Comparison of ENCODE assay signal across 2 cellular contexts in genomic region chr10:88108115-88108610, GRCh38.
TF ChIP-seq lines count a peak whose summit lies in the region.

No MANE protein-coding gene starts in this region.

TF ChIP-seq in IMR-90, 13 proteins besides CTCF, POLR2A, EP300 and RAD21:
- TF ChIP-seq RFX5 (IDR thresholded peaks at IDR 0.05; ENCODE audit: low read depth, low read length) = no peak
- TF ChIP-seq ELK1 (IDR thresholded peaks at IDR 0.05; ENCODE audit: borderline replicate concordance, low read depth, low read length) = no peak
- no peak for TF ChIP-seq CHD1 (IDR thresholded peaks at IDR 0.05; ENCODE audit: low read depth, low read length)
- TF ChIP-seq USF2 (IDR thresholded peaks at IDR 0.05; ENCODE audit: low read depth, low read length) = no peak
- no peak for TF ChIP-seq SMC3 (IDR thresholded peaks at IDR 0.05; ENCODE audit: low read depth, low read length)
- no peak for TF ChIP-seq NFE2L2 (IDR thresholded peaks at IDR 0.05; ENCODE audit: low read depth, low read length)
- no peak for TF ChIP-seq MXI1 (IDR thresholded peaks at IDR 0.05; ENCODE audit: borderline replicate concordance, low read depth, low read length)
- no peak for TF ChIP-seq RCOR1 (IDR thresholded peaks at IDR 0.05; ENCODE audit: insufficient replicate concordance, low read length)
- no peak for TF ChIP-seq BHLHE40 (IDR thresholded peaks at IDR 0.05; ENCODE audit: low read depth, low read length)
- no peak for TF ChIP-seq CEBPB (IDR thresholded peaks at IDR 0.05; ENCODE audit: low read depth, low read length)
- no peak for TF ChIP-seq MAZ (IDR thresholded peaks at IDR 0.05; ENCODE audit: borderline replicate concordance, low read depth, low read length)
- no peak for TF ChIP-seq MAFK (IDR thresholded peaks at IDR 0.05; ENCODE audit: low read depth, low read length)
- no peak for TF ChIP-seq FOS (IDR thresholded peaks at IDR 0.05; ENCODE audit: low read depth, low read length)

TF ChIP-seq in K562, 482 proteins besides CTCF, POLR2A, EP300 and RAD21:
- TF ChIP-seq ZNF644 (tag; IDR thresholded peaks at IDR 0.05; ENCODE audit: low read depth) (no peak), NRF1 (conservative IDR thresholded peaks at IDR 0.05 in 1 of 2, IDR thresholded peaks at IDR 0.05 in 1 of 2) (0 out of 4 replicates have a peak, but pooled peaks of 1 of the 2 experiments have one; percentile 20), ZBTB34 (CRISPR knock-in tag; IDR thresholded peaks at IDR 0.05) (no peak), NFE2 (IDR thresholded peaks at IDR 0.05; ENCODE audit: low read depth) (peak; percentile 33; the same call in 1 of the 2 replicates), RCOR1 (IDR thresholded peaks at IDR 0.05; ENCODE audit: borderline replicate concordance in 1 of 2, low read depth in 2 of 2, low read length in 2 of 2) (peak in 1 of 2 experiments; percentile 20; a peak in 1 of 4 replicates), CTBP1 (IDR thresholded peaks at IDR 0.05; ENCODE audit: borderline replicate concordance) (0 out of 2 replicates have a peak, but pooled peaks have one; percentile 46), PREB (CRISPR knock-in tag; IDR thresholded peaks at IDR 0.05) (no peak), SPI1 (IDR thresholded peaks at IDR 0.05; ENCODE audit: borderline replicate concordance, low read depth, low read length) (peak; percentile 93)
